In genomic region chr7:1458676-1459511, GRCh38 we compare ENCODE assay signal across 8 cellular contexts. TPM values are rescaled to one million over a fixed set of nuclear protein-coding genes. Genes with fewer than 3 reads are reported as not detected.
DNase-seq lines count a peak whose midpoint lies in the region; ATAC-seq and TF ChIP-seq lines count a peak whose summit lies in the region.

Gene MICALL2, minus strand, starts transcription at chr7:1459470. Its CDS starts 144 bp downstream, at chr7:1459326.

- no peaks in the 10 kb centered on the region for H3K27me3 Mint-ChIP-seq in MCF 10A (ENCODE audit: insufficient read depth, unreplicated experiment)

- H3K27me3 ChIP-seq in RWPE2 (ENCODE audit: insufficient read depth, poor library complexity, severe bottlenecking) (no peaks in the 10 kb centered on the region), iPS-20b (ENCODE audit: insufficient read depth, low read length) (no peaks in the 10 kb centered on the region; the same call in 1 of the 2 replicates)

- peaks cover 42% of the 10 kb centered on the region for H3K4me1 Mint-ChIP-seq in MCF 10A (ENCODE audit: insufficient read depth, unreplicated experiment)

- no peak for TF ChIP-seq CTCF in AG09319 (IDR thresholded peaks at IDR 0.05; ENCODE audit: low read depth, low read length)
- no peak for TF ChIP-seq CTCF in RWPE2 (IDR thresholded peaks at IDR 0.05; ENCODE audit: poor library complexity, severe bottlenecking)
- TF ChIP-seq CTCF in MCF 10A (IDR thresholded peaks at IDR 0.05; ENCODE audit: unreplicated experiment) = no peak

- H3K36me3 Mint-ChIP-seq in MCF 10A (ENCODE audit: insufficient read depth, unreplicated experiment) = peaks cover 4% of the 10 kb centered on the region

- POLR2A ChIA-PET in MCF 10A (lab: Yijun Ruan, JAX) = interaction anchor here (0.6 to 2.6 kb wide), 5 partner anchors 18 to 301 kb away, joined by 3 to 9 read pairs (median 3); partner anchors contain the start of gene TMEM184A

- H3K4me1 ChIP-seq in RWPE2 (ENCODE audit: insufficient read depth, poor library complexity, severe bottlenecking) (peaks cover 29% of the 10 kb centered on the region), iPS-20b (ENCODE audit: insufficient read depth, low read length) (no peaks in the 10 kb centered on the region)

- H3K4me3 Mint-ChIP-seq in MCF 10A (ENCODE audit: unreplicated experiment) = peak within 1 kb of the TSS; percentile 78

- H3K27ac ChIP-seq in RWPE2 (ENCODE audit: poor library complexity, severe bottlenecking) (peak within 1 kb of the TSS; percentile 82), iPS-20b (ENCODE audit: low read length) (no peak within 1 kb of the TSS), skin epidermis (peak within 1 kb of the TSS; percentile 19 to 89 (median 82))

- intact Hi-C loops in MCF 10A (cut with micrococcal nuclease) = no loop called here

- H3K9me3 ChIP-seq in RWPE2 (ENCODE audit: severe bottlenecking) (no peaks in the 10 kb centered on the region), iPS-20b (ENCODE audit: insufficient read depth, low read depth, low read length) (no peaks in the 10 kb centered on the region)

- peak within 1 kb of the TSS; percentile 52 for H3K4me3 ChIP-seq in RWPE2 (ENCODE audit: severe bottlenecking)
- H3K4me3 ChIP-seq in iPS-20b (ENCODE audit: low read length) = peak within 1 kb of the TSS; percentile 82
- peak within 1 kb of the TSS; percentile 64 to 87 (median 81) for H3K4me3 ChIP-seq in skin epidermis

- CTCF ChIA-PET in MCF 10A (lab: Yijun Ruan, JAX) = interaction anchor here (0.5 to 1.2 kb wide), 4 partner anchors 28 to 371 kb away, joined by 3 to 4 read pairs (median 4); partner anchors contain the start of gene GPER1

- no peaks in the 10 kb centered on the region for H3K9me3 Mint-ChIP-seq in MCF 10A (ENCODE audit: unreplicated experiment)

- TSS peak; percentile 43 for BruUV-seq in MCF 10A (replicated peaks; lab: Mats Ljungman, UMichigan)

- ATAC-seq in GM18517 (IDR thresholded peaks at IDR 0.05; ENCODE audit: unreplicated experiment) = peak; percentile 40
- peak; percentile 15 for ATAC-seq in HG03066 (IDR thresholded peaks at IDR 0.05; ENCODE audit: low read depth, unreplicated experiment)
- ATAC-seq in RWPE2 (ENCODE audit: low read depth) = peak; percentile 37

- no peaks in the 10 kb centered on the region for H3K36me3 ChIP-seq in RWPE2 (ENCODE audit: low read depth)
- H3K36me3 ChIP-seq in iPS-20b (ENCODE audit: insufficient read depth, low read depth, low read length) = no peaks in the 10 kb centered on the region

- H3K9ac ChIP-seq in iPS-20b (ENCODE audit: low read depth, low read length) = peak within 1 kb of the TSS; percentile 37; the same call in 1 of the 2 replicates

- H3K27ac Mint-ChIP-seq in MCF 10A (ENCODE audit: low read depth, unreplicated experiment) = peak within 1 kb of the TSS; percentile 73

- DNase-seq in AG09319 (ENCODE audit: extremely low read depth, low read depth) = peak; percentile 59
- DNase-seq in RWPE2 (ENCODE audit: low spot score) = peak; percentile 90
- DNase-seq in MCF 10A (ENCODE audit: unreplicated experiment) = peak; percentile 93
- no peak for DNase-seq in KG1 (lab: John Stamatoyannopoulos, UW)

RNA-seq across cellular contexts. Expression of gene MICALL2, which starts in this region (rescaled TPM):
- total RNA-seq in MCF 10A (2022) = 12.3 and 15.8 TPM in 2 replicates
